In the genomic region with DNA sequence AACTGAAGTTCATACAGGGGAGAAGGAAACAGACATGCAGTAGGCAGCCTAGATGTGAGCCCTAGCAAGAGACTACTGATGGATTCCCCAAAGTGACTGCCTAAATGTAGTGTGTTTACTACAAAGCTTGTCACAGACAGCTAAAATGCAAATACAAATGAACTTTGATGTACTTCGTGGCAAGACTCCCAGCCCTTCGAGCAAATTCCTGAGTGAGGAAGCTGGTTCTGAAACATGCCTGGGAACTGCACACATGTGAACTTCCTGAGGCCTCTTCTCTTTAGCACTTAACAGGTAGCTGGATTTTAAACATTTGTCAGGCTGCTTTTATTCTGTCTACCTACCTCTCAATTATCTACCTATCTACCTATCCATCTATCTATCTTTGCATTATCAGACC, we compare ENCODE assay signal across 10 cellular contexts. TPM values are rescaled to one million over a fixed set of nuclear protein-coding genes. Genes with fewer than 3 reads are reported as not detected.
DNase-seq lines count a peak whose midpoint lies in the region; ATAC-seq, FAIRE-seq and TF ChIP-seq lines count a peak whose summit lies in the region.
"Had no signal": no experiment of that assay in that cellular context is flagged by ENCODE, and none has a peak within 500 bp of the region (broad histone marks: within the 10 kb centered on the region; RNA-seq: fewer than 3 reads in every experiment).

No MANE protein-coding gene starts in this region.

- no peaks in the 10 kb centered on the region for H3K9me3 ChIP-seq in smooth muscle cell (replicated peaks; ENCODE audit: low read depth)

- peak; percentile 26 for DNase-seq in LHCN-M2 (ENCODE audit: low read depth)
- no peak for DNase-seq in brain microvascular endothelial cell
- peak; percentile 29 for DNase-seq in left kidney (ENCODE audit: low read depth, low spot score)
- no peak for DNase-seq in smooth muscle cell (lab: John Stamatoyannopoulos, UW; ENCODE audit: unreplicated experiment)
- no peak for DNase-seq in left ventricle myocardium superior
- DNase-seq in frontal cortex (ENCODE audit: low spot score in 2 of 2) = no peak
- DNase-seq: NCI-H446 treated with DMSO at 0.1 percent for 48 hours had no signal

- no peak overlapping the region for H2AFZ ChIP-seq in smooth muscle cell (ENCODE audit: low read depth)

- 2% methylated on average over 2 of the region's 2 CpGs for WGBS in smooth muscle cell (ENCODE audit: low lambda C conversion rate)

- TF ChIP-seq CTCF in brain microvascular endothelial cell (IDR thresholded peaks at IDR 0.05; ENCODE audit: low read depth, low read length, missing control alignments) (no peak), smooth muscle cell (IDR thresholded peaks at IDR 0.05; ENCODE audit: borderline replicate concordance, insufficient read depth, poor library complexity, severe bottlenecking) (no peak)

- H3F3A ChIP-seq in smooth muscle cell (ENCODE audit: low read depth) = peaks cover 31% of the 10 kb centered on the region

- peak overlapping the region; percentile 92 for H3K9ac ChIP-seq in smooth muscle cell (ENCODE audit: low read depth)

- no peaks in the 10 kb centered on the region for H4K20me1 ChIP-seq in smooth muscle cell (ENCODE audit: low read depth)

- no peak for ATAC-seq in HG03439 (IDR thresholded peaks at IDR 0.05; ENCODE audit: unreplicated experiment)
- no peak for ATAC-seq in left ventricle myocardium superior
- ATAC-seq in GM18867 (IDR thresholded peaks at IDR 0.05; ENCODE audit: unreplicated experiment) = no peak

- H3K27ac ChIP-seq in brain microvascular endothelial cell = peak overlapping the region; percentile 95
- H3K27ac ChIP-seq in smooth muscle cell (ENCODE audit: low read depth) = peak overlapping the region; percentile 100

- H3K27me3 ChIP-seq in brain microvascular endothelial cell (replicated peaks) (no peaks in the 10 kb centered on the region), smooth muscle cell (ENCODE audit: low read depth) (no peaks in the 10 kb centered on the region)

- peak overlapping the region; percentile 52 for H3K4me2 ChIP-seq in smooth muscle cell

- no peaks in the 10 kb centered on the region for H3K79me2 ChIP-seq in smooth muscle cell (ENCODE audit: low read depth)

- no peak for FAIRE-seq in frontal cortex (lab: Jason Lieb, UNC)
- FAIRE-seq: H54 had no signal

- peaks cover 72% of the 10 kb centered on the region for H3K4me1 ChIP-seq in smooth muscle cell (ENCODE audit: low read depth)

- H3K36me3 ChIP-seq in brain microvascular endothelial cell (replicated peaks) (no peaks in the 10 kb centered on the region), smooth muscle cell (ENCODE audit: low read depth) (no peaks in the 10 kb centered on the region)

- in situ Hi-C loops in brain microvascular endothelial cell (cut with HindIII; ENCODE audit: low pct_ligation_motif_present, low sequenced_read_pairs) = loop anchor here (25.0 kb wide), 1 partner anchor 346 kb away; no protein-coding TSS in a partner anchor

- H3K4me3 ChIP-seq in brain microvascular endothelial cell (ENCODE audit: low read depth, low read length) (no peak overlapping the region), smooth muscle cell (no peak overlapping the region)

- intact Hi-C loops in left ventricle myocardium superior (cut with micrococcal nuclease) = no loop called here

RNA-seq across cellular contexts. Expression of gene IRF2BP2, which starts 6.7 kb away (rescaled TPM):
- 42.2 and 46.9 TPM in 2 replicates for total RNA-seq in LHCN-M2 (2014; rRNA removed)
- 38.4 TPM for polyA plus RNA-seq in LHCN-M2 (2012)
- 89.5 and 101 TPM in 2 replicates for total RNA-seq in smooth muscle cell
- 40.3 and 44.5 TPM in 2 replicates for polyA plus RNA-seq in smooth muscle cell
- 124 TPM for total RNA-seq in left ventricle myocardium superior
- total RNA-seq in frontal cortex = 97.0 TPM

Comparison
In these comparisons a context has a peak if more than half of its experiments do, and no peak if none do; other contexts are left out.
1. DNase-seq: peak in LHCN-M2 (single experiment) and left kidney (single experiment); none in brain microvascular endothelial cell (single experiment), smooth muscle cell (single experiment), left ventricle myocardium superior (single experiment) and frontal cortex (0 of 2).